In the genomic region with DNA sequence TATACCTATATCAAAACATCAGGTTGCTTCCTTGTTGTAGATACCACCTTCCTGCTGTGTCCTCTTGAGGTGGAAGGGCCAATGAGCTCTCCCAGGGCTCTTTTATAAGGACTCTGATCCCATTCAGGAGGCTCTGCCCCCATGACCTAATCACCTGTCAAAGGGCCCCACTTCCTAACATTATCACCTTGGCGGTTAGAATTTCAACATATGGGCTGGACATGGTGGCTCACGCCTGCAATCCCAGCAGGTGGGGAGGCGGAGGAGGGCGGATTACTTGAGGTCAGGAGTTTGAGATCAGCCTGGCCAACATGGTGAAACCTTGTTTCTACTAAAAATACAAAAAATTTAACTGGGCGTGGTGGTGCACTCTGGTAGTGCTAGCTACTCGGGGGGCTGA, we compare ENCODE assay signal across 32 cellular contexts.
"Had no signal": no experiment of that assay in that cellular context is flagged by ENCODE, and none has a peak within 500 bp of the region (broad histone marks: within the 10 kb centered on the region; RNA-seq: fewer than 3 reads in every experiment).

No MANE protein-coding gene starts in this region.

- H3K4me3 ChIP-seq: adrenal gland, body of pancreas had no signal

- H3K27ac ChIP-seq: adrenal gland, body of pancreas, epithelial cell of prostate had no signal

- DNase-seq: activated CD4-positive, alpha-beta memory T cell treated with anti-CD3 and anti-CD28 coated beads for 36 hours; activated CD4-positive, alpha-beta T cell treated with anti-CD3 and anti-CD28 coated beads for 36 hours; activated CD4-positive, alpha-beta T cell treated with anti-CD3 and anti-CD28 coated beads, Interleukin-2, amount 10 ng/mL, durations not matched to agents 24 days and 14 days; activated CD4-positive, CD25-positive, alpha-beta regulatory T cell; activated CD4-positive, CD25-positive, alpha-beta regulatory T cell treated with anti-CD3 and anti-CD28 coated beads, Interleukin-2, amount 50 U/mL, for 72 hours; activated CD8-positive, alpha-beta memory T cell treated with anti-CD3 and anti-CD28 coated beads, Interleukin-2, amount 10 ng/mL, durations not matched to agents 7 days and 5 days; activated CD8-positive, alpha-beta memory T cell treated with anti-CD3 and anti-CD28 coated beads, Interleukin-2, amount 50 U/mL, for 4 hours; activated CD8-positive, alpha-beta T cell treated with anti-CD3 and anti-CD28 coated beads, Interleukin-2, amount 10 ng/mL, durations not matched to agents 7 days and 5 days; activated effector memory CD4-positive, alpha-beta T cell treated with anti-CD3 and anti-CD28 coated beads, Interleukin-2, amount 50 U/mL, for 16 hours; activated naive CD4-positive, alpha-beta T cell treated with anti-CD3 and anti-CD28 coated beads for 36 hours; activated naive CD8-positive, alpha-beta T cell treated with anti-CD3 and anti-CD28 coated beads for 36 hours; activated naive CD8-positive, alpha-beta T cell treated with anti-CD3 and anti-CD28 coated beads, Interleukin-2, amount 50 U/mL, for 24 hours; activated T-cell treated with anti-CD3 and anti-CD28 coated beads, Interleukin-2, amount 50 U/mL, for 1 hour; activated T-cell treated with anti-CD3 and anti-CD28 coated beads, Interleukin-2, amount 50 U/mL, for 48 hours; adrenal gland; amygdala; aorta; body of pancreas; cortex of kidney; dermis blood vessel endothelial cell; effector CD4-positive, alpha-beta T cell; effector memory CD8-positive, alpha-beta T cell; foreskin fibroblast; head of caudate nucleus; T-helper 17 cell; T1000 had no signal

- FAIRE-seq: colon, endometrium, endothelial cell of umbilical vein, frontal cortex had no signal

- H3K36me3 ChIP-seq: adrenal gland had no signal

- ATAC-seq: activated CD4-positive, alpha-beta T cell treated with anti-CD3 and anti-CD28 coated beads for 36 hours; activated CD8-positive, alpha-beta memory T cell treated with anti-CD3 and anti-CD28 coated beads, Interleukin-2, amount 10 ng/mL, durations not matched to agents 7 days and 5 days; activated CD8-positive, alpha-beta T cell treated with anti-CD3 and anti-CD28 coated beads, Interleukin-2, amount 10 ng/mL, durations not matched to agents 7 days and 5 days; activated naive CD8-positive, alpha-beta T cell treated with anti-CD3 and anti-CD28 coated beads, Interleukin-2, amount 50 U/mL, for 24 hours; body of pancreas; effector memory CD8-positive, alpha-beta T cell; esophagus mucosa; T-helper 17 cell had no signal

- H3K4me1 ChIP-seq: adrenal gland, body of pancreas had no signal

- H3K27me3 ChIP-seq: adrenal gland, body of pancreas had no signal

- H3K9me3 ChIP-seq: adrenal gland, body of pancreas had no signal
